Comparison of ENCODE assay signal across 9 cellular contexts in the genomic region with DNA sequence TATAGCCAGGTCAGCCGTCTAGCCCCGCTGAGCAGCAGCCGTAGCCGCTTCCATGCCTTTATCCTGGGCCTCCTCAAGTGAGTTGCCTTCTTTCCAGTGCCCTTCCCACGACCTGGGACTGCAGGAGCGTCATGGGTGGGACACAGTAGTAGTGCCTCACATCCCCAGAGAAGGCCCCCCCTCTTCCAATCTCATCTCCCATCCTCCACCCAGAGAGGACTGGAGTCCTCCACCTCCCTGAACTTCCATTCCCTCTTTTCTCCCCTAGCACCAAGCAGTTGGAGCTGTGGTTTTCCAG. TPM values are rescaled to one million over a fixed set of nuclear protein-coding genes. Genes with fewer than 3 reads are reported as not detected.
DNase-seq lines count a peak whose midpoint lies in the region; ATAC-seq and TF ChIP-seq lines count a peak whose summit lies in the region.
"Had no signal": no experiment of that assay in that cellular context is flagged by ENCODE, and none has a peak within 500 bp of the region (broad histone marks: within the 10 kb centered on the region; RNA-seq: fewer than 3 reads in every experiment).

No MANE protein-coding gene starts in this region.

- no peak overlapping the region for H3K27ac Mint-ChIP-seq in GM23338

- no peak for ATAC-seq in GM23338
- ATAC-seq in HG03378 (IDR thresholded peaks at IDR 0.05; ENCODE audit: unreplicated experiment): no peak

- H3K79me2 ChIP-seq in GM23338 (replicated peaks; ENCODE audit: insufficient read depth): 0 out of 2 replicates have a peak, but pooled peaks cover 5% of the 10 kb centered on the region

- H3K36me3 ChIP-seq in GM23338 (ENCODE audit: insufficient read depth): peaks cover 16% of the 10 kb centered on the region

- peak overlapping the region; percentile 95 for H3K4me3 Mint-ChIP-seq in GM23338

- H3K9me2 ChIP-seq in GM23338 (ENCODE audit: insufficient read depth): no peaks in the 10 kb centered on the region

- peak overlapping the region; percentile 99 for H3K4me2 ChIP-seq in GM23338

- H3K27ac ChIP-seq in GM23338 (ENCODE audit: low read depth): no peak overlapping the region

- H4K20me1 ChIP-seq in GM23338 (replicated peaks; ENCODE audit: insufficient read depth): no peaks in the 10 kb centered on the region; the same call in 1 of the 2 replicates

- no peak overlapping the region; the same call in 1 of the 2 replicates for H2AFZ ChIP-seq in GM23338

- H3K4me1 ChIP-seq in GM23338 (ENCODE audit: insufficient read depth): peaks cover 19% of the 10 kb centered on the region

- no peaks in the 10 kb centered on the region for H3K9me3 Mint-ChIP-seq in GM23338

- no peak for DNase-seq in GM23338 (ENCODE audit: low spot score)
- no peak for DNase-seq in fibroblast of the aortic adventitia (ENCODE audit: low read depth)
- DNase-seq in skeletal muscle cell (ENCODE audit: low read depth): no peak
- no peak for DNase-seq in EL
- DNase-seq in DMS114 treated with DMSO at 0.1 percent for 48 hours (lab: John Stamatoyannopoulos, UW; ENCODE audit: unreplicated experiment): no peak
- DNase-seq in stimulated activated CD4-positive, alpha-beta T cell treated with anti-CD3 and anti-CD28 coated beads, Interleukin-2, amount 100 ng/mL, for 48 hours: no peak
- DNase-seq: MM.1S had no signal

- TF ChIP-seq CTCF in GM23338 (conservative IDR thresholded peaks at IDR 0.05; ENCODE audit: low read depth in 2 of 2) (no peak), WI38 (IDR thresholded peaks at IDR 0.05; ENCODE audit: low read depth, low read length) (no peak), fibroblast of the aortic adventitia (IDR thresholded peaks at IDR 0.05; ENCODE audit: insufficient read depth, low read length) (no peak)

- peaks cover 22% of the 10 kb centered on the region for H3F3A ChIP-seq in GM23338 (replicated peaks; ENCODE audit: low read depth)

- peaks cover 21% of the 10 kb centered on the region for H3K36me3 Mint-ChIP-seq in GM23338 (ENCODE audit: low read depth)

- H3K27me3 ChIP-seq in GM23338 (ENCODE audit: insufficient read depth): peaks cover 7% of the 10 kb centered on the region

- H3K27me3 Mint-ChIP-seq in GM23338 (ENCODE audit: insufficient read depth, low read depth, poor library complexity): peaks cover 16% of the 10 kb centered on the region

- H3K4me3 ChIP-seq in GM23338 (peak overlapping the region; percentile 99), WI38 (ENCODE audit: low read depth, low read length) (peak overlapping the region; percentile 89), fibroblast of the aortic adventitia (ENCODE audit: low read depth, low read length) (peak overlapping the region; percentile 93), skeletal muscle cell (ENCODE audit: low read depth, low read length) (peak overlapping the region; percentile 93)

- peaks cover 25% of the 10 kb centered on the region for H3K4me1 Mint-ChIP-seq in GM23338

TF ChIP-seq in GM23338, 12 proteins besides CTCF, POLR2A, EP300 and RAD21:
- TF ChIP-seq JUNB (IDR thresholded peaks at IDR 0.05; ENCODE audit: unreplicated experiment): no peak
- TF ChIP-seq NANOG (IDR thresholded peaks at IDR 0.05; ENCODE audit: borderline replicate concordance): no peak
TF ChIP-seq in GM23338: peak in this region for 0.

RNA-seq across cellular contexts. Expression of gene RUSC1, which starts 4.9 kb away (rescaled TPM):
- 57.6 and 87.7 TPM in 2 replicates for total RNA-seq in GM23338 (2014; rRNA removed; shearing (Covaris generic))
- polyA plus RNA-seq in GM23338 (2016; fragmentation: Nextera tagmentation; extraction: Ambion mirVana): 48.2 and 53.4 TPM in 2 replicates
- 6.7 and 23.0 TPM in 2 replicates for total RNA-seq in fibroblast of the aortic adventitia (ENCODE audit: low replicate concordance)

RNA-seq across cellular contexts. Expression of gene FDPS, which starts 16.9 kb away (rescaled TPM):
- total RNA-seq in GM23338 (2014; rRNA removed; shearing (Covaris generic)): 274 and 287 TPM in 2 replicates
- 366 and 373 TPM in 2 replicates for polyA plus RNA-seq in GM23338 (2016; fragmentation: Nextera tagmentation; extraction: Ambion mirVana)
- 153 and 600 TPM in 2 replicates for total RNA-seq in fibroblast of the aortic adventitia (ENCODE audit: low replicate concordance)

RNA-seq across cellular contexts. Expression of gene PKLR, which starts 24.3 kb away (rescaled TPM):
- total RNA-seq in GM23338 (2014; rRNA removed; shearing (Covaris generic)): 3.3 and 3.7 TPM in 2 replicates
- 1.5 and 2.0 TPM in 2 replicates for polyA plus RNA-seq in GM23338 (2016; fragmentation: Nextera tagmentation; extraction: Ambion mirVana)
- total RNA-seq in fibroblast of the aortic adventitia (ENCODE audit: low replicate concordance): not detected in 2 replicates

RNA-seq across cellular contexts. Expression of gene HCN3, which starts 48.3 kb away (rescaled TPM):
- 3.5 and 4.9 TPM in 2 replicates for total RNA-seq in GM23338 (2014; rRNA removed; shearing (Covaris generic))
- polyA plus RNA-seq in GM23338 (2016; fragmentation: Nextera tagmentation; extraction: Ambion mirVana): 3.4 and 4.6 TPM in 2 replicates
- 0.08 and 1.4 TPM in 2 replicates for total RNA-seq in fibroblast of the aortic adventitia (ENCODE audit: low replicate concordance)

RNA-seq across cellular contexts. Expression of gene CLK2, which starts 52.2 kb away (rescaled TPM):
- 40.4 and 54.6 TPM in 2 replicates for total RNA-seq in GM23338 (2014; rRNA removed; shearing (Covaris generic))
- 23.9 and 27.2 TPM in 2 replicates for polyA plus RNA-seq in GM23338 (2016; fragmentation: Nextera tagmentation; extraction: Ambion mirVana)
- total RNA-seq in fibroblast of the aortic adventitia (ENCODE audit: low replicate concordance): 29.7 and 53.7 TPM in 2 replicates
